8 cellular contexts compared by ENCODE assay signal in the genomic region with DNA sequence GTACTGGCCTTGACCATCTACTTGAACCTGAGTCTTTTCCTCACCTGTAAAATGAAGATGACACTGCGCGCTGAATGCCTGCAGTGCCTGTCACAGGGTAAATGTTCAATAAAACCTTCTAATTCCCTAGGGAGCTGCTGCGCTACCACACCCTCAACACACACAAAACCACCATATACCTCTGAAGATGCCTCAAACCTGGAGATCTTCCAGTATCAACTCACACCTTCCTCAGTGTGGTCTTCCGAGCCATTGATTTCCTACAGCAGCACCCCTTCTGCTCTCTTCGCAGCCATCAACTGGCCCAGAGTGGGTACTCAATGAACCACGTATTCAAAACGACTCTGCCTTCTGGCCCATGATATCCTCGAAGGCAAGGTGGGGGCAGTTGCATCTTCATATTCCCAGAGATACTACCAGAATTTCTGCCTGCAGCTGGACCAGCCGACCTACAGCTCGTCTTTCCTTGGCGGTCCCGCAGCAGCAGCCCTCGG. TPM values are rescaled to one million over a fixed set of nuclear protein-coding genes. Genes with fewer than 3 reads are reported as not detected.
DNase-seq lines count a peak whose midpoint lies in the region; ATAC-seq lines count a peak whose summit lies in the region.

No MANE protein-coding gene starts in this region.

- no peaks in the 10 kb centered on the region for H3K9me3 Mint-ChIP-seq in central memory CD8-positive, alpha-beta T cell

- H3K4me3 Mint-ChIP-seq in central memory CD8-positive, alpha-beta T cell: peak overlapping the region; percentile 91

- H3K27me3 Mint-ChIP-seq in central memory CD8-positive, alpha-beta T cell: no peaks in the 10 kb centered on the region

- H3K36me3 Mint-ChIP-seq in central memory CD8-positive, alpha-beta T cell (ENCODE audit: insufficient read depth): peaks cover 49% of the 10 kb centered on the region

- H3K9ac ChIP-seq in muscle layer of colon (ENCODE audit: low read length): peak overlapping the region; percentile 89

- peak overlapping the region; percentile 97 for H3K27ac ChIP-seq in muscle layer of colon (ENCODE audit: low read depth, low read length)

- ATAC-seq in GM18511 (IDR thresholded peaks at IDR 0.05; ENCODE audit: unreplicated experiment): peak; percentile 14
- peak; percentile 22 for ATAC-seq in central memory CD8-positive, alpha-beta T cell (replicated peaks; ENCODE audit: extremely low read depth, poor library complexity, severe bottlenecking)
- ATAC-seq in HG03565 (IDR thresholded peaks at IDR 0.05; ENCODE audit: unreplicated experiment): no peak

- DNase-seq in HT-29 (ENCODE audit: low spot score) (peak; percentile 12), LoVo (ENCODE audit: low spot score) (no peak), NCI-H1417 treated with DMSO at 0.1 percent for 48 hours (lab: John Stamatoyannopoulos, UW) (no peak), SW480 (ENCODE audit: low spot score) (no peak)
- DNase-seq in central memory CD8-positive, alpha-beta T cell (ENCODE audit: low spot score in 2 of 2): no peak

- H3K36me3 ChIP-seq in muscle layer of colon (ENCODE audit: insufficient read depth, low read length): peaks cover 42% of the 10 kb centered on the region

- H3K4me3 ChIP-seq in muscle layer of colon (ENCODE audit: low read depth in 1 of 2, low read length in 2 of 2): peak overlapping the region; percentile 75 to 91

- peaks cover 46% of the 10 kb centered on the region for H3K4me1 Mint-ChIP-seq in central memory CD8-positive, alpha-beta T cell

- H3K27ac Mint-ChIP-seq in central memory CD8-positive, alpha-beta T cell (ENCODE audit: low read depth): peak overlapping the region; percentile 99

- H3K9me3 ChIP-seq in muscle layer of colon (ENCODE audit: low read length): no peaks in the 10 kb centered on the region

- peaks cover 26% of the 10 kb centered on the region for H3K4me1 ChIP-seq in muscle layer of colon (ENCODE audit: insufficient read depth, low read length)

- no peaks in the 10 kb centered on the region for H3K27me3 ChIP-seq in muscle layer of colon (ENCODE audit: control insufficient read depth in 1 of 2, insufficient read depth in 2 of 2, low read length in 2 of 2)

RNA-seq across cellular contexts. Expression of a gene that starts 0.7 kb away (rescaled TPM):
- total RNA-seq in HT-29 (2014; rRNA removed; shearing (Covaris generic)): 1,047 and 1,077 TPM in 2 replicates

RNA-seq across cellular contexts. Expression of a gene that starts 44.2 kb away (rescaled TPM):
- total RNA-seq in HT-29 (2014; rRNA removed; shearing (Covaris generic)): not detected in 2 replicates
